ENCODE assay signal across 22 cellular contexts in genomic region chr5:168885324-168886120, GRCh38.
A peak's percentile ranks its signal among the peaks of the same experiment; 100 is the strongest.
DNase-seq lines count a peak whose midpoint lies in the region; ATAC-seq, FAIRE-seq and TF ChIP-seq lines count a peak whose summit lies in the region.
"Had no signal": no experiment of that assay in that cellular context is flagged by ENCODE, and none has a peak within 500 bp of the region (broad histone marks: within the 10 kb centered on the region; RNA-seq: fewer than 3 reads in every experiment).

No MANE protein-coding gene starts in this region.

- no peaks in the 10 kb centered on the region for H3K9me3 ChIP-seq in cardiac muscle cell (ENCODE audit: low read depth)
- H3K9me3 ChIP-seq: esophagus squamous epithelium, psoas muscle, testis had no signal

- FAIRE-seq in RCC 7860 (lab: Jason Lieb, UNC): no peak

- peaks cover 14% of the 10 kb centered on the region for H3K27me3 Mint-ChIP-seq in nephron progenitor cell (ENCODE audit: low read depth, poor library complexity)

- no peak overlapping the region for H3K4me3 ChIP-seq in cardiac muscle cell
- H3K4me3 ChIP-seq: esophagus squamous epithelium, psoas muscle, testis had no signal

- no peak overlapping the region for H3K27ac Mint-ChIP-seq in nephron progenitor cell
- H3K27ac Mint-ChIP-seq: IgD-negative memory B cell, immature natural killer cell, natural killer cell had no signal

- peaks cover 90% of the 10 kb centered on the region for H3K4me1 ChIP-seq in cardiac muscle cell (ENCODE audit: low read depth)
- H3K4me1 ChIP-seq: psoas muscle, testis had no signal

- H3K4me3 Mint-ChIP-seq in nephron progenitor cell: no peak overlapping the region
- H3K4me3 Mint-ChIP-seq: IgD-negative memory B cell, immature natural killer cell, natural killer cell had no signal

- intact Hi-C loops in sciatic nerve (cut with DNase I): no loop called here

- H3K36me3 Mint-ChIP-seq in nephron progenitor cell (ENCODE audit: low read depth): no peaks in the 10 kb centered on the region
- H3K36me3 Mint-ChIP-seq: IgD-negative memory B cell, immature natural killer cell, natural killer cell had no signal

- DNase-seq in Ammon's horn (ENCODE audit: low spot score) (peak; percentile 42), SK-N-DZ (ENCODE audit: low spot score) (peak; percentile 98), cardiac muscle cell (ENCODE audit: low read depth in 1 of 2, low spot score in 1 of 2) (peak in 1 of 2 donors; percentile 91), nephron progenitor cell (peak; percentile 50), RCC 7860 (ENCODE audit: low spot score) (no peak), HPDE6-E6E7 (ENCODE audit: extremely low spot score) (no peak), NCI-H1417 (lab: John Stamatoyannopoulos, UW) (no peak), sciatic nerve (ENCODE audit: low spot score) (no peak)
- DNase-seq: amniotic stem cell; DMS79; effector CD4-positive, alpha-beta T cell; esophagus squamous epithelium; immature natural killer cell; mammary epithelial cell; natural killer cell; NCI-H187; NCI-H446; psoas muscle; RPMI8226; testis had no signal

- ATAC-seq in sciatic nerve: no peak
- ATAC-seq: HCT116, natural killer cell, psoas muscle had no signal

- TF ChIP-seq CTCF in cardiac muscle cell (IDR thresholded peaks at IDR 0.05; ENCODE audit: low read depth, low read length) (no peak), nephron progenitor cell (IDR thresholded peaks at IDR 0.05) (no peak)

- no peaks in the 10 kb centered on the region for H3K9me3 Mint-ChIP-seq in nephron progenitor cell
- H3K9me3 Mint-ChIP-seq: IgD-negative memory B cell, immature natural killer cell, natural killer cell had no signal

- no peaks in the 10 kb centered on the region for H3K27me3 ChIP-seq in cardiac muscle cell
- H3K27me3 ChIP-seq: testis had no signal

- no peaks in the 10 kb centered on the region for H3K4me1 Mint-ChIP-seq in nephron progenitor cell
- H3K4me1 Mint-ChIP-seq: IgD-negative memory B cell, immature natural killer cell, natural killer cell had no signal

- peak overlapping the region; percentile 93 for H3K27ac ChIP-seq in cardiac muscle cell
- H3K27ac ChIP-seq: esophagus squamous epithelium, psoas muscle, testis had no signal

- no peaks in the 10 kb centered on the region for H3K36me3 ChIP-seq in cardiac muscle cell
- H3K36me3 ChIP-seq: esophagus squamous epithelium had no signal

Comparison
In these comparisons a context has a peak if more than half of its experiments do, and no peak if none do; other contexts are left out.
1. DNase-seq: peak in Ammon's horn (single experiment), SK-N-DZ (single experiment) and nephron progenitor cell (single experiment); none in RCC 7860 (single experiment), HPDE6-E6E7 (single experiment), NCI-H1417 (0 of 3) and sciatic nerve (single experiment).